ENCODE assay signal across 11 cellular contexts in the genomic region with DNA sequence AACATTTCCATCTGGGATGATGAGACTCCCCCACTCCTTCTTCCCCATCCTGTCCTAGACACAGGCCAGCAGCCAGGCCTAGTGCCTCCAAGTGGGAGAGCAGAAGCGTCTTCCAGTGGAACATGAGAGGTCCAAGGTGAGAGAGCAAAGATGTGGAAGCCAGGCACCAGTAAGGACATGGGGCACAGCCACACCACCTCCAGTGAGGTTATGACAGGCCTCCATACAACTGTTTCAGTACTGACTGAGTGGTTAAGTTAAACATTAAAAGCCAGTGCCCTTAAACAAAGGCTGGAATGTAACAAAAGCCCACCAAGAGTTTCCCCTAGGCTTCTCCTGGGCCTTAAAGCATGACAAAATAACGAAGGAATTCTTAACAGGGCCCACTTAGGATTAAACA. TPM values are rescaled to one million over a fixed set of nuclear protein-coding genes. Genes with fewer than 3 reads are reported as not detected.
DNase-seq lines count a peak whose midpoint lies in the region; ATAC-seq, FAIRE-seq and TF ChIP-seq lines count a peak whose summit lies in the region.
"Had no signal": no experiment of that assay in that cellular context is flagged by ENCODE, and none has a peak within 500 bp of the region (broad histone marks: within the 10 kb centered on the region; RNA-seq: fewer than 3 reads in every experiment).

No MANE protein-coding gene starts in this region.

- CTCF ChIA-PET in activated CD4-positive, alpha-beta T cell treated with anti-CD3 and anti-CD28 coated beads, Interleukin-2, amount 10 ng/mL, durations not matched to agents 7 days and 5 days (lab: Charles Lee): interaction anchor here (0.7 kb wide), 1 partner anchor 33 kb away, joined by 3 read pairs; no protein-coding TSS in a partner anchor
- CTCF ChIA-PET in GM12878 (lab: Yijun Ruan, JAX): interaction anchor here (1.4 to 2.0 kb wide), 2 partner anchors 14 to 21 kb away, joined by 4 to 5 read pairs; no protein-coding TSS in a partner anchor

- H3K27me3 ChIP-seq in GM12878 (replicated peaks in 1 of 2; ENCODE audit: control insufficient read depth in 2 of 2, insufficient read depth in 2 of 2, low read length in 1 of 2): no peaks in the 10 kb centered on the region
- no peaks in the 10 kb centered on the region for H3K27me3 ChIP-seq in WERI-Rb-1 (ENCODE audit: insufficient read depth, low read depth, severe bottlenecking)

- in situ Hi-C loops in GM12878 (cut with MboI): no loop called here

- RAD21 ChIA-PET in GM12878 (lab: Charles Lee; ENCODE audit: unreplicated experiment): interaction anchor here (1.4 to 5.5 kb wide), 4 partner anchors 13 to 36 kb away, joined by 4 to 97 read pairs (median 15); partner anchors contain the start of gene MICAL1

- no peak for TF ChIP-seq POLR2A in GM12878 (IDR thresholded peaks at IDR 0.05; ENCODE audit: low read depth, low read length)

- peaks cover 74% of the 10 kb centered on the region for H3K79me2 ChIP-seq in GM12878 (ENCODE audit: control insufficient read depth, insufficient read depth, low read length)

- H3K36me3 ChIP-seq in GM12878 (ENCODE audit: control insufficient read depth in 2 of 2, insufficient read depth in 2 of 2, low read length in 1 of 2) (peaks cover 0 to 29% of the 10 kb centered on the region in 2 experiments), WERI-Rb-1 (peaks cover 80% of the 10 kb centered on the region)

- no peaks in the 10 kb centered on the region for H3K9me3 ChIP-seq in GM12878 (replicated peaks; ENCODE audit: control insufficient read depth, insufficient read depth, low read length)
- no peaks in the 10 kb centered on the region for H3K9me3 ChIP-seq in WERI-Rb-1 (ENCODE audit: severe bottlenecking)

- no peak for TF ChIP-seq RAD21 in GM12878 (IDR thresholded peaks at IDR 0.05; ENCODE audit: insufficient read depth, low read depth, low read length)

- no peaks in the 10 kb centered on the region for H3K27me3 Mint-ChIP-seq in activated CD4-positive, alpha-beta T cell treated with anti-CD3 and anti-CD28 coated beads, Interleukin-2, amount 10 ng/mL, durations not matched to agents 7 days and 5 days

- peak overlapping the region; percentile 77 for H3K4me3 Mint-ChIP-seq in activated CD4-positive, alpha-beta T cell treated with anti-CD3 and anti-CD28 coated beads, Interleukin-2, amount 10 ng/mL, durations not matched to agents 7 days and 5 days

- intact Hi-C loops in GM12878 (cut with micrococcal nuclease; ENCODE audit: unreplicated experiment): loop anchor here (10.0 kb wide), 1 partner anchor 707 kb away; the partner anchor contains the start of gene CDC40

- H3K27ac Mint-ChIP-seq in activated CD4-positive, alpha-beta T cell treated with anti-CD3 and anti-CD28 coated beads, Interleukin-2, amount 10 ng/mL, durations not matched to agents 7 days and 5 days: peak overlapping the region; percentile 80

- ATAC-seq in HG03342 (IDR thresholded peaks at IDR 0.05; ENCODE audit: unreplicated experiment) (peak; percentile 58), GM12878 (peak; percentile 77)
- ATAC-seq in stimulated activated naive CD8-positive, alpha-beta T cell treated with anti-CD3 and anti-CD28 coated beads, Interleukin-15, Interleukin-2, amounts not matched to agents 100 U/mL and 50 U/mL, for 24 hours: peak; percentile 40

- H3K9me3 Mint-ChIP-seq in activated CD4-positive, alpha-beta T cell treated with anti-CD3 and anti-CD28 coated beads, Interleukin-2, amount 10 ng/mL, durations not matched to agents 7 days and 5 days: no peaks in the 10 kb centered on the region

- peak overlapping the region; percentile 84 for H3K4me2 ChIP-seq in GM12878 (ENCODE audit: control insufficient read depth, insufficient read depth)

- TF ChIP-seq CTCF in GM12878 (IDR thresholded peaks at IDR 0.05 in 2 of 3, conservative IDR thresholded peaks at IDR 0.05 in 1 of 3; ENCODE audit: control insufficient read depth in 2 of 3, extremely low read depth in 1 of 3, insufficient read depth in 1 of 3, low read depth in 3 of 3, low read length in 3 of 3) (no peak), WERI-Rb-1 (IDR thresholded peaks at IDR 0.05; ENCODE audit: low read depth, low read length) (no peak)

- POLR2A ChIA-PET in activated CD4-positive, alpha-beta T cell treated with anti-CD3 and anti-CD28 coated beads, Interleukin-2, amount 10 ng/mL, durations not matched to agents 7 days and 5 days (lab: Charles Lee): no interaction called here
- POLR2A ChIA-PET in GM12878 (lab: Charles Lee): interaction anchor here (0.6 to 9.3 kb wide), 3 partner anchors 18 to 37 kb away, joined by 3 to 132 read pairs (median 3); partner anchors contain the start of gene MICAL1

- no peak for FAIRE-seq in GM12878 (lab: Jason Lieb, UNC)

- no TSS peak for BruUV-seq in GM12878 (replicated peaks; lab: Mats Ljungman, UMichigan)

- peaks cover 88% of the 10 kb centered on the region for H3K36me3 Mint-ChIP-seq in activated CD4-positive, alpha-beta T cell treated with anti-CD3 and anti-CD28 coated beads, Interleukin-2, amount 10 ng/mL, durations not matched to agents 7 days and 5 days (ENCODE audit: low read depth)

- H4K20me1 ChIP-seq in GM12878 (ENCODE audit: control insufficient read depth, insufficient read depth): no peaks in the 10 kb centered on the region

- 48% methylated on average over 2 of the region's 2 CpGs for WGBS in GM12878 (ENCODE audit: insufficient coverage, insufficient replicate concordance, low lambda C conversion rate, missing lambda C conversion rate)

- TF ChIP-seq EP300 in GM12878 (IDR thresholded peaks at IDR 0.05; ENCODE audit: borderline replicate concordance in 1 of 2, control insufficient read depth in 1 of 2, low read depth in 2 of 2, low read length in 2 of 2): no peak

- H3K4me3 ChIP-seq in GM12878 (peak overlapping the region; percentile 56), WERI-Rb-1 (ENCODE audit: low read depth, low read length) (no peak overlapping the region)

- H3K27ac ChIP-seq in GM12878 (ENCODE audit: control insufficient read depth, insufficient read depth): peak overlapping the region; percentile 64
- no peak overlapping the region for H3K27ac ChIP-seq in WERI-Rb-1

- peaks cover 78% of the 10 kb centered on the region for H3K4me1 Mint-ChIP-seq in activated CD4-positive, alpha-beta T cell treated with anti-CD3 and anti-CD28 coated beads, Interleukin-2, amount 10 ng/mL, durations not matched to agents 7 days and 5 days

- H3K9ac ChIP-seq in GM12878 (ENCODE audit: control insufficient read depth, insufficient read depth, low read length): peak overlapping the region; percentile 14; the same call in 1 of the 2 replicates

- no peak for DNase-seq in activated CD4-positive, alpha-beta T cell treated with anti-CD3 and anti-CD28 coated beads, Interleukin-2, amount 10 ng/mL, durations not matched to agents 7 days and 5 days
- DNase-seq in activated CD4-positive, alpha-beta T cell treated with anti-CD3 and anti-CD28 coated beads, Interleukin-2, amount 50 U/mL, for 48 hours: no peak
- DNase-seq in GM12878 (ENCODE audit: low read depth, low spot score) (no peak), NCI-H446 (lab: John Stamatoyannopoulos, UW) (no peak), WERI-Rb-1 (no peak), EL (no peak)
- no peak for DNase-seq in stimulated activated naive CD8-positive, alpha-beta T cell treated with anti-CD3 and anti-CD28 coated beads, Interleukin-15, Interleukin-2, amounts not matched to agents 100 U/mL and 50 U/mL, for 24 hours
- DNase-seq: ACHN; effector CD4-positive, alpha-beta T cell; NCI-H1694 treated with DMSO at 0.1 percent for 48 hours had no signal

- SMC1A ChIA-PET in GM12878 (lab: Charles Lee; ENCODE audit: uncharacterized antibody, unreplicated experiment): interaction anchor here (1.6 to 9.4 kb wide), 5 partner anchors 9 to 36 kb away, joined by 4 to 148 read pairs (median 22); partner anchors contain the start of genes MICAL1, PPIL6 and SMPD2

- H3K4me1 ChIP-seq in GM12878 (ENCODE audit: control insufficient read depth, insufficient read depth, low read length): peaks cover 10% of the 10 kb centered on the region

- H2AFZ ChIP-seq in GM12878 (ENCODE audit: control insufficient read depth, low read depth, low read length): no peak overlapping the region

RNA-seq across cellular contexts. Expression of gene ZBTB24, which starts 5.3 kb away (rescaled TPM):
- total RNA-seq in activated CD4-positive, alpha-beta T cell treated with anti-CD3 and anti-CD28 coated beads, Interleukin-2, amount 10 ng/mL, durations not matched to agents 7 days and 5 days: 10 to 100 TPM; 17.6 to 19.1 TPM
- total RNA-seq in GM12878 (2013; cell fraction: nucleolus; rRNA removed): 23.8 and 24.7 TPM in 2 replicates
- total RNA-seq in GM12878 (2014; rRNA removed): 14.7 and 17.9 TPM in 2 replicates
- total RNA-seq in GM12878 (2014; rRNA removed; fragmentation: Illumina TruSeq; extraction: Trizol): 17.7 and 17.8 TPM in 2 replicates
- total RNA-seq in GM12878 (2021): 11.9 and 12.4 TPM in 2 replicates
- polyA plus RNA-seq in GM12878 (2011; ENCODE audit: low read depth): 4.5 TPM
- polyA plus RNA-seq in GM12878 (2011; rRNA removed): 7.3 and 7.8 TPM in 2 replicates
- polyA plus RNA-seq in GM12878 (2011; cell fraction: cytosol; rRNA removed): 4.8 and 5.3 TPM in 2 replicates
- polyA plus RNA-seq in GM12878 (2011; cell fraction: nucleus; rRNA removed): 6.2 and 6.4 TPM in 2 replicates
- polyA plus RNA-seq in GM12878 (2012): 5.6 and 6.4 TPM in 2 replicates
- 12.1 and 13.3 TPM in 2 replicates for polyA plus RNA-seq in GM12878 (2014; fragmentation: Illumina TruSeq; extraction: Trizol)
- polyA plus RNA-seq in GM12878 (2014; fragmentation: Nextera tagmentation; extraction: Ambion mirVana): 1 to 10 TPM; 2.9 to 3.0 TPM
- 7.4 and 7.6 TPM in 2 replicates for polyA plus RNA-seq in GM12878 (2014; rRNA removed)
- 1 to 10 TPM; 8.1 to 9.0 TPM for polyA plus RNA-seq in GM12878 (2016; fragmentation: Nextera tagmentation; extraction: Ambion mirVana)
- 8.6 and 9.3 TPM in 2 replicates for polyA minus RNA-seq in GM12878 (2011; rRNA and poly(A)+ RNA removed)
- 4.5 and 4.8 TPM in 2 replicates for polyA minus RNA-seq in GM12878 (2011; cell fraction: cytosol; rRNA and poly(A)+ RNA removed)
- polyA minus RNA-seq in GM12878 (2011; cell fraction: nucleus; rRNA and poly(A)+ RNA removed): 4.8 and 7.1 TPM in 2 replicates

RNA-seq across cellular contexts. Expression of gene MICAL1, which starts 22.2 kb away (rescaled TPM):
- total RNA-seq in activated CD4-positive, alpha-beta T cell treated with anti-CD3 and anti-CD28 coated beads, Interleukin-2, amount 10 ng/mL, durations not matched to agents 7 days and 5 days: 10 to 100 TPM; 93.1 to 98.3 TPM
- total RNA-seq in GM12878 (2013; cell fraction: nucleolus; rRNA removed): 203 and 235 TPM in 2 replicates
- 46.9 and 48.6 TPM in 2 replicates for total RNA-seq in GM12878 (2014; rRNA removed)
- total RNA-seq in GM12878 (2014; rRNA removed; fragmentation: Illumina TruSeq; extraction: Trizol): 25.6 and 27.0 TPM in 2 replicates
- total RNA-seq in GM12878 (2021): 59.8 and 62.8 TPM in 2 replicates
- polyA plus RNA-seq in GM12878 (2011; ENCODE audit: low read depth): 24.9 TPM
- 42.3 and 61.9 TPM in 2 replicates for polyA plus RNA-seq in GM12878 (2011; rRNA removed)
- polyA plus RNA-seq in GM12878 (2011; cell fraction: cytosol; rRNA removed): 48.3 and 66.9 TPM in 2 replicates
- polyA plus RNA-seq in GM12878 (2011; cell fraction: nucleus; rRNA removed): 740 and 754 TPM in 2 replicates
- 50.6 and 61.2 TPM in 2 replicates for polyA plus RNA-seq in GM12878 (2012)
- 27.6 and 38.0 TPM in 2 replicates for polyA plus RNA-seq in GM12878 (2014; fragmentation: Illumina TruSeq; extraction: Trizol)
- 1 to 10 TPM in 1 of 2 experiments, under 1 TPM in 1; 0.32 to 1.3 TPM for polyA plus RNA-seq in GM12878 (2014; fragmentation: Nextera tagmentation; extraction: Ambion mirVana)
- 71.6 and 75.5 TPM in 2 replicates for polyA plus RNA-seq in GM12878 (2014; rRNA removed)
- 10 to 100 TPM; 44.2 to 46.4 TPM for polyA plus RNA-seq in GM12878 (2016; fragmentation: Nextera tagmentation; extraction: Ambion mirVana)
- 32.8 and 51.6 TPM in 2 replicates for polyA minus RNA-seq in GM12878 (2011; rRNA and poly(A)+ RNA removed)
- polyA minus RNA-seq in GM12878 (2011; cell fraction: cytosol; rRNA and poly(A)+ RNA removed): 22.6 and 22.9 TPM in 2 replicates
- polyA minus RNA-seq in GM12878 (2011; cell fraction: nucleus; rRNA and poly(A)+ RNA removed): 82.2 and 98.7 TPM in 2 replicates

RNA-seq across cellular contexts. Expression of gene SMPD2, which starts 37.2 kb away (rescaled TPM):
- total RNA-seq in activated CD4-positive, alpha-beta T cell treated with anti-CD3 and anti-CD28 coated beads, Interleukin-2, amount 10 ng/mL, durations not matched to agents 7 days and 5 days: 10 to 100 TPM; 13.0 to 14.0 TPM
- total RNA-seq in GM12878 (2013; cell fraction: nucleolus; rRNA removed): 31.5 and 32.2 TPM in 2 replicates
- total RNA-seq in GM12878 (2014; rRNA removed): 13.8 and 15.4 TPM in 2 replicates
- 8.1 and 9.7 TPM in 2 replicates for total RNA-seq in GM12878 (2014; rRNA removed; fragmentation: Illumina TruSeq; extraction: Trizol)
- total RNA-seq in GM12878 (2021): 12.3 and 13.0 TPM in 2 replicates
- polyA plus RNA-seq in GM12878 (2011; ENCODE audit: low read depth): 3.3 TPM
- polyA plus RNA-seq in GM12878 (2011; rRNA removed): 6.4 and 9.0 TPM in 2 replicates
- polyA plus RNA-seq in GM12878 (2011; cell fraction: cytosol; rRNA removed): 8.1 and 11.7 TPM in 2 replicates
- polyA plus RNA-seq in GM12878 (2011; cell fraction: nucleus; rRNA removed): 26.4 and 36.8 TPM in 2 replicates
- 5.8 and 8.2 TPM in 2 replicates for polyA plus RNA-seq in GM12878 (2012)
- polyA plus RNA-seq in GM12878 (2014; fragmentation: Illumina TruSeq; extraction: Trizol): 10.4 and 13.4 TPM in 2 replicates
- polyA plus RNA-seq in GM12878 (2014; fragmentation: Nextera tagmentation; extraction: Ambion mirVana): under 1 TPM; 0.06 to 0.73 TPM
- 13.2 and 15.3 TPM in 2 replicates for polyA plus RNA-seq in GM12878 (2014; rRNA removed)
- polyA plus RNA-seq in GM12878 (2016; fragmentation: Nextera tagmentation; extraction: Ambion mirVana): 1 to 10 TPM; 9.6 to 9.8 TPM
- polyA minus RNA-seq in GM12878 (2011; rRNA and poly(A)+ RNA removed): 27.6 TPM in 2 replicates
- polyA minus RNA-seq in GM12878 (2011; cell fraction: cytosol; rRNA and poly(A)+ RNA removed): 5.4 and 5.5 TPM in 2 replicates
- 41.6 and 46.8 TPM in 2 replicates for polyA minus RNA-seq in GM12878 (2011; cell fraction: nucleus; rRNA and poly(A)+ RNA removed)

RNA-seq across cellular contexts. Expression of gene PPIL6, which starts 37.3 kb away (rescaled TPM):
- under 1 TPM; 0.17 to 0.22 TPM for total RNA-seq in activated CD4-positive, alpha-beta T cell treated with anti-CD3 and anti-CD28 coated beads, Interleukin-2, amount 10 ng/mL, durations not matched to agents 7 days and 5 days
- 0.15 and 0.91 TPM in 2 replicates for total RNA-seq in GM12878 (2013; cell fraction: nucleolus; rRNA removed)
- total RNA-seq in GM12878 (2014; rRNA removed): 0.11 TPM in 1 of 2 replicates, not detected in the other
- not detected in 2 replicates for total RNA-seq in GM12878 (2014; rRNA removed; fragmentation: Illumina TruSeq; extraction: Trizol)
- 0.37 TPM in 1 of 2 replicates, not detected in the other for total RNA-seq in GM12878 (2021)
- not detected for polyA plus RNA-seq in GM12878 (2011; ENCODE audit: low read depth)
- not detected in 2 replicates for polyA plus RNA-seq in GM12878 (2011; rRNA removed)
- not detected in 2 replicates for polyA plus RNA-seq in GM12878 (2011; cell fraction: cytosol; rRNA removed)
- not detected in 2 replicates for polyA plus RNA-seq in GM12878 (2011; cell fraction: nucleus; rRNA removed)
- 0.09 and 0.13 TPM in 2 replicates for polyA plus RNA-seq in GM12878 (2012)
- 0.01 TPM in 1 of 2 replicates, not detected in the other for polyA plus RNA-seq in GM12878 (2014; fragmentation: Illumina TruSeq; extraction: Trizol)
- polyA plus RNA-seq in GM12878 (2014; fragmentation: Nextera tagmentation; extraction: Ambion mirVana): not detected
- polyA plus RNA-seq in GM12878 (2014; rRNA removed): 0.12 TPM in 1 of 2 replicates, not detected in the other
- under 1 TPM; 0.17 to 0.26 TPM for polyA plus RNA-seq in GM12878 (2016; fragmentation: Nextera tagmentation; extraction: Ambion mirVana)
- not detected in 2 replicates for polyA minus RNA-seq in GM12878 (2011; rRNA and poly(A)+ RNA removed)
- polyA minus RNA-seq in GM12878 (2011; cell fraction: cytosol; rRNA and poly(A)+ RNA removed): not detected in 2 replicates
- 0.12 TPM in 1 of 2 replicates, not detected in the other for polyA minus RNA-seq in GM12878 (2011; cell fraction: nucleus; rRNA and poly(A)+ RNA removed)
